ENCODE assay signal across 8 cellular contexts in the genomic region with DNA sequence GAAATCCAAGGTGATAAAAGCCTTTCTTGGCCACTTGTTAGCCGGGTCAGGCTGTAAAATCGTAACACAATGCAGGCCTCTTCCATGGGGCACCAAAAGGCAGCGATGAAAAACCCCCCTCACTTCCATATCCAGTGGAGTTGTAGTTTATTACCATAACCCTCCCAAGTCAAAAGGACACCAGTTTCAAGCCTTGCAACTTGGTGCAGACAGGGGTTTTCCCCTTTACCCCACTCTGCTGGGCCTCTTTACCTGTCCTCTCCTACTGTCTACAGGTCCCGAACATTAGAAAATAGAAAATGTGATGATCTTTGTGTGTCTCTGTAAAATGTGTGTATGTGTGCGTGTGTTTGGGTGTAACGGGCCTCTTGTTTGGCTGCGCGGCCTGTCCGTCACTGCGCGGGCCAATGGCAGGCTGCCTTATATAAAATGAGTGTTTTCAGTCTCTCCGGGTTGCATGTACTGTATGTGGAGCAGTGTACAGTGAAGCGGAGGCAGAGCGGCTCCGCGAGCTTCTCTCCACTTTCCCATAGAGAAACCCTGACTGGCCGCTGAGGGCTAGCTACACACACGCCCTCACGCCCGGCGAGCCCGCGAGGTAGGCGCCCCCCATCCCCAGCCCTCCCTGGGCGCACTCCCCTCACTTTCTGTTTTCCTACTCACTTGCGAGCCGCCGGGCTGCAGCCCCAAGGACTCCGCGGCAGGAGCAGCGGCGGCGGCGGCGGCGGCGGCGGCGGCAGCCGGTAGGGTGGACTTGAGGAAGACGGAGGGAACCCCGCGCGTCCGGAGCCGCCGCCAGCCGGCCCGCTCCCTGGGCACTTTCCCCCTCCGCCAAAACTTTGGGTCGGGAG. TPM values are rescaled to one million over a fixed set of nuclear protein-coding genes. Genes with fewer than 3 reads are reported as not detected.
DNase-seq lines count a peak whose midpoint lies in the region; ATAC-seq and TF ChIP-seq lines count a peak whose summit lies in the region.

A gene (plus strand): TSS at position 453 of the 851 bp plus-strand sequence. CDS start 187,499 bp downstream, outside the sequence.

- under 1% methylated on average over 27 of the region's 51 CpGs for WGBS in suprapubic skin

- peak within 1 kb of the TSS; percentile 93 for H3K4me3 ChIP-seq in suprapubic skin

- no peaks in the 10 kb centered on the region for H3K27me3 ChIP-seq in suprapubic skin

- H3K9me3 ChIP-seq in suprapubic skin, result no peaks in the 10 kb centered on the region

- H3K27ac ChIP-seq in suprapubic skin, result peak within 1 kb of the TSS; percentile 87

- peaks cover 19 to 31% of the 10 kb centered on the region in 2 donors for H3K36me3 Mint-ChIP-seq in activated naive CD4-positive, alpha-beta T cell treated with anti-CD3 and anti-CD28 coated beads, Interleukin-2, amount 50 U/mL, for 72 hours

- peak; percentile 95 for ATAC-seq in HG02642 (IDR thresholded peaks at IDR 0.05; ENCODE audit: poor library complexity, unreplicated experiment)
- ATAC-seq in activated naive CD4-positive, alpha-beta T cell treated with anti-CD3 and anti-CD28 coated beads, Interleukin-2, amount 50 U/mL, for 72 hours, result peak; percentile 95 to 96

- peak; percentile 85 for DNase-seq in GM10266 (ENCODE audit: extremely low spot score)
- DNase-seq in NCI-H1105 (lab: John Stamatoyannopoulos, UW), result peak; percentile 90
- DNase-seq in SKM-1 treated with dmso at 0.1 percent for 144 hours (lab: John Stamatoyannopoulos, UW; ENCODE audit: unreplicated experiment), result peak; percentile 85
- DNase-seq in activated naive CD4-positive, alpha-beta T cell treated with anti-CD3 and anti-CD28 coated beads, Interleukin-2, amount 50 U/mL, for 72 hours (ENCODE audit: low spot score in 2 of 2), result peak; percentile 93 to 95
- DNase-seq in glomerular endothelial cell (ENCODE audit: extremely low read depth, low read depth, low spot score), result peak; percentile 82
- DNase-seq in occipital lobe (lab: John Stamatoyannopoulos, UW), result peak; percentile 91
- peak; percentile 94 to 95 for DNase-seq in suprapubic skin (ENCODE audit: low spot score in 2 of 2)

- H3K27ac Mint-ChIP-seq in activated naive CD4-positive, alpha-beta T cell treated with anti-CD3 and anti-CD28 coated beads, Interleukin-2, amount 50 U/mL, for 72 hours, result peak within 1 kb of the TSS; percentile 82 to 97

- no peaks in the 10 kb centered on the region for H3K36me3 ChIP-seq in suprapubic skin

- peak in 1 of 2 donors; percentile 28 for TF ChIP-seq POLR2A in suprapubic skin (IDR thresholded peaks at IDR 0.05)

- no peak for TF ChIP-seq EP300 in suprapubic skin (IDR thresholded peaks at IDR 0.05)

- H3K4me1 ChIP-seq in suprapubic skin, result peaks cover 14% of the 10 kb centered on the region

- TF ChIP-seq CTCF in GM10266 (IDR thresholded peaks at IDR 0.05; ENCODE audit: control insufficient read depth, insufficient read depth, low read depth, missing control alignments), result no peak
- no peak for TF ChIP-seq CTCF in suprapubic skin (IDR thresholded peaks at IDR 0.05)

- H3K9me3 Mint-ChIP-seq in activated naive CD4-positive, alpha-beta T cell treated with anti-CD3 and anti-CD28 coated beads, Interleukin-2, amount 50 U/mL, for 72 hours, result no peaks in the 10 kb centered on the region

RNA-seq across cellular contexts. Expression of the gene that starts here (rescaled TPM):
- 10 to 100 TPM; 42.9 to 46.0 TPM for total RNA-seq in activated naive CD4-positive, alpha-beta T cell treated with anti-CD3 and anti-CD28 coated beads, Interleukin-2, amount 50 U/mL, for 72 hours
- 40.5 and 42.0 TPM in 2 replicates for total RNA-seq in glomerular endothelial cell
- total RNA-seq in occipital lobe, result 33.1 TPM
- total RNA-seq in suprapubic skin, result 10 to 100 TPM; 24.2 to 68.7 (median 38.0) TPM

Comparison
In these comparisons a context has a peak if more than half of its experiments do, and no peak if none do; other contexts are left out.
1. Peak in every context shown above with its lines: DNase-seq, ATAC-seq, H3K4me3 ChIP-seq and H3K27ac ChIP-seq.